Comparison of ENCODE assay signal across 1 cellular context in genomic region chr13:24053505-24054251, GRCh38.
A peak's percentile ranks its signal among the peaks of the same experiment; 100 is the strongest.
TF ChIP-seq lines count a peak whose summit lies in the region.

No MANE protein-coding gene starts in this region.

TF ChIP-seq in HepG2, 621 proteins besides CTCF, POLR2A, EP300 and RAD21 (continued from another document and continues in another):
- TF ChIP-seq ZNF362 (CRISPR knock-in tag; IDR thresholded peaks at IDR 0.05; ENCODE audit: borderline replicate concordance) = no peak
- TF ChIP-seq GTF2F1 (IDR thresholded peaks at IDR 0.05; ENCODE audit: low read length) = no peak
- TF ChIP-seq STAG1 (CRISPR knock-in tag; IDR thresholded peaks at IDR 0.05) = peak; percentile 92
- no peak for TF ChIP-seq ZNF225 (CRISPR knock-in tag; IDR thresholded peaks at IDR 0.05)
- no peak for TF ChIP-seq ZBTB38 (CRISPR knock-in tag; IDR thresholded peaks at IDR 0.05)
- no peak for TF ChIP-seq ZMYM4 (CRISPR knock-in tag; IDR thresholded peaks at IDR 0.05)
- no peak for TF ChIP-seq ZFX (CRISPR knock-in tag; IDR thresholded peaks at IDR 0.05; ENCODE audit: low read depth)
- no peak for TF ChIP-seq ZNF280D (CRISPR knock-in tag; IDR thresholded peaks at IDR 0.05)
- TF ChIP-seq ZNF580 (CRISPR knock-in tag; IDR thresholded peaks at IDR 0.05; ENCODE audit: borderline replicate concordance, low read depth) = no peak
- TF ChIP-seq ZNF468 (CRISPR knock-in tag; IDR thresholded peaks at IDR 0.05) = no peak
- no peak for TF ChIP-seq TMF1 (CRISPR knock-in tag; IDR thresholded peaks at IDR 0.05; ENCODE audit: low read depth)
- 0 out of 2 replicates have a peak, but pooled peaks have one; percentile 24 for TF ChIP-seq MED1 (CRISPR knock-in tag; IDR thresholded peaks at IDR 0.05)
- TF ChIP-seq PRDM4 (CRISPR knock-in tag; IDR thresholded peaks at IDR 0.05; ENCODE audit: borderline replicate concordance) = no peak
- no peak for TF ChIP-seq ZNF136 (CRISPR knock-in tag; IDR thresholded peaks at IDR 0.05; ENCODE audit: low read depth)
- TF ChIP-seq PBX2 (CRISPR knock-in tag; IDR thresholded peaks at IDR 0.05) = no peak
- no peak for TF ChIP-seq MLXIP (CRISPR knock-in tag; IDR thresholded peaks at IDR 0.05; ENCODE audit: borderline replicate concordance)
- no peak for TF ChIP-seq NFYC (CRISPR knock-in tag; IDR thresholded peaks at IDR 0.05)
- 0 out of 2 replicates have a peak, but pooled peaks have one; percentile 43 for TF ChIP-seq KDM2A (CRISPR knock-in tag; IDR thresholded peaks at IDR 0.05; ENCODE audit: borderline replicate concordance, low read depth)
- no peak for TF ChIP-seq ZNF678 (CRISPR knock-in tag; IDR thresholded peaks at IDR 0.05)
- no peak for TF ChIP-seq WIZ (CRISPR knock-in tag; IDR thresholded peaks at IDR 0.05)
- no peak for TF ChIP-seq ZMAT5 (CRISPR knock-in tag; IDR thresholded peaks at IDR 0.05; ENCODE audit: borderline replicate concordance, low read depth)
- no peak for TF ChIP-seq ZNF441 (CRISPR knock-in tag; IDR thresholded peaks at IDR 0.05; ENCODE audit: borderline replicate concordance)
- no peak for TF ChIP-seq MATR3 (CRISPR knock-in tag; IDR thresholded peaks at IDR 0.05)
- TF ChIP-seq MTERF4 (CRISPR knock-in tag; IDR thresholded peaks at IDR 0.05) = no peak
- TF ChIP-seq HOXA5 (CRISPR knock-in tag; IDR thresholded peaks at IDR 0.05) = 0 out of 2 replicates have a peak, but pooled peaks have one; percentile 26
- no peak for TF ChIP-seq YY1 (IDR thresholded peaks at IDR 0.05; ENCODE audit: insufficient read depth, insufficient replicate concordance, low read depth, low read length)
- TF ChIP-seq KDM1A (CRISPR knock-in tag; IDR thresholded peaks at IDR 0.05) = no peak
- TF ChIP-seq HOXA3 (CRISPR knock-in tag; IDR thresholded peaks at IDR 0.05) = no peak
- TF ChIP-seq ZC3H4 (CRISPR knock-in tag; IDR thresholded peaks at IDR 0.05; ENCODE audit: borderline replicate concordance) = no peak
- no peak for TF ChIP-seq ZNF205 (CRISPR knock-in tag; IDR thresholded peaks at IDR 0.05)
- no peak for TF ChIP-seq CHCHD3 (CRISPR knock-in tag; IDR thresholded peaks at IDR 0.05)
- TF ChIP-seq HDAC1 (CRISPR knock-in tag; IDR thresholded peaks at IDR 0.05) = no peak
- no peak for TF ChIP-seq ZNF564 (CRISPR knock-in tag; IDR thresholded peaks at IDR 0.05)
- no peak for TF ChIP-seq SNAPC4 (CRISPR knock-in tag; IDR thresholded peaks at IDR 0.05)
- TF ChIP-seq ZSCAN22 (CRISPR knock-in tag; IDR thresholded peaks at IDR 0.05) = no peak
- no peak for TF ChIP-seq MIER2 (CRISPR knock-in tag; IDR thresholded peaks at IDR 0.05)
- TF ChIP-seq ZNF710 (CRISPR knock-in tag; IDR thresholded peaks at IDR 0.05; ENCODE audit: borderline replicate concordance) = no peak
- TF ChIP-seq ZBTB7B (CRISPR knock-in tag; IDR thresholded peaks at IDR 0.05) = no peak
- TF ChIP-seq MTA1 (CRISPR knock-in tag; IDR thresholded peaks at IDR 0.05; ENCODE audit: borderline replicate concordance) = no peak
- TF ChIP-seq HDAC2 (CRISPR knock-in tag; IDR thresholded peaks at IDR 0.05) = no peak
- TF ChIP-seq ZKSCAN8 (CRISPR knock-in tag; IDR thresholded peaks at IDR 0.05; ENCODE audit: borderline replicate concordance) = 0 out of 2 replicates have a peak, but pooled peaks have one; percentile 21
- TF ChIP-seq KDM5A (IDR thresholded peaks at IDR 0.05; ENCODE audit: borderline replicate concordance, low read length) = no peak
- TF ChIP-seq ZNF138 (CRISPR knock-in tag; IDR thresholded peaks at IDR 0.05; ENCODE audit: low read depth) = no peak
- no peak for TF ChIP-seq ZNF577 (CRISPR knock-in tag; IDR thresholded peaks at IDR 0.05; ENCODE audit: borderline replicate concordance, low read depth)
- TF ChIP-seq ZNF33B (CRISPR knock-in tag; IDR thresholded peaks at IDR 0.05) = 0 out of 2 replicates have a peak, but pooled peaks have one; percentile 31
- TF ChIP-seq MAFF (IDR thresholded peaks at IDR 0.05; ENCODE audit: low read depth, low read length) = peak; percentile 28; the same call in 1 of the 2 replicates
